Comparison of ENCODE assay signal across 18 cellular contexts in genomic region chr12:3837049-3837448, GRCh38. TPM values are rescaled to one million over a fixed set of nuclear protein-coding genes. Genes with fewer than 3 reads are reported as not detected.
A peak's percentile ranks its signal among the peaks of the same experiment; 100 is the strongest.
DNase-seq lines count a peak whose midpoint lies in the region; ATAC-seq, FAIRE-seq and TF ChIP-seq lines count a peak whose summit lies in the region.
"Had no signal": no experiment of that assay in that cellular context is flagged by ENCODE, and none has a peak within 500 bp of the region (broad histone marks: within the 10 kb centered on the region; RNA-seq: fewer than 3 reads in every experiment).

No MANE protein-coding gene starts in this region.

- H3K27me3 ChIP-seq in neural progenitor cell, result no peaks in the 10 kb centered on the region
- no peaks in the 10 kb centered on the region for H3K27me3 ChIP-seq in CD8-positive, alpha-beta T cell (ENCODE audit: insufficient read depth, low read length)
- H3K27me3 ChIP-seq in upper lobe of right lung, result no peaks in the 10 kb centered on the region
- H3K27me3 ChIP-seq: breast epithelium had no signal

- peak overlapping the region; percentile 43 for H3K27ac Mint-ChIP-seq in activated CD4-positive, alpha-beta T cell treated with anti-CD3 and anti-CD28 coated beads for 36 hours
- peak overlapping the region; percentile 51 for H3K27ac Mint-ChIP-seq in activated T-helper 17 cell treated with anti-CD3 and anti-CD28 coated beads, Interleukin-2, amount 50 U/mL, for 72 hours
- H3K27ac Mint-ChIP-seq in neural progenitor cell, result no peak overlapping the region
- H3K27ac Mint-ChIP-seq in CD8-positive, alpha-beta T cell, result no peak overlapping the region

- no peak for DNase-seq in activated CD4-positive, alpha-beta T cell treated with anti-CD3 and anti-CD28 coated beads for 36 hours
- no peak for DNase-seq in activated CD4-positive, alpha-beta T cell treated with anti-CD3 and anti-CD28 coated beads, Interleukin-2, amount 50 U/mL, for 1 hour
- DNase-seq in GM19239 (ENCODE audit: insufficient read length, low spot score) (no peak), neural progenitor cell (ENCODE audit: low spot score) (peak; percentile 29), upper lobe of right lung (no peak)
- no peak for DNase-seq in CD8-positive, alpha-beta T cell
- DNase-seq: activated CD4-positive, alpha-beta T cell treated with anti-CD3 and anti-CD28 coated beads, Interleukin-2, amount 50 U/mL, for 4 hours; COR-L47; effector CD4-positive, alpha-beta T cell; GDM1; HCEC 1CT; KBM-7; NCI-H1436; NCI-H524 treated with DMSO at 0.1 percent for 48 hours; stimulated activated naive CD4-positive, alpha-beta T cell treated with Interleukin-2 at 50 U/mL for 16 hours had no signal

- POLR2A ChIA-PET in activated CD4-positive, alpha-beta T cell treated with anti-CD3 and anti-CD28 coated beads for 36 hours (lab: Charles Lee), result no interaction called here
- POLR2A ChIA-PET in CD8-positive, alpha-beta T cell (lab: Charles Lee), result interaction anchor here (0.8 kb wide), 1 partner anchor 9 kb away, joined by 4 read pairs; no protein-coding TSS in a partner anchor

- H3K36me3 Mint-ChIP-seq in activated CD4-positive, alpha-beta T cell treated with anti-CD3 and anti-CD28 coated beads for 36 hours (ENCODE audit: low read depth), result peaks cover 39% of the 10 kb centered on the region
- H3K36me3 Mint-ChIP-seq in activated T-helper 17 cell treated with anti-CD3 and anti-CD28 coated beads, Interleukin-2, amount 50 U/mL, for 72 hours (ENCODE audit: low read depth), result peaks cover 22% of the 10 kb centered on the region
- peaks cover 22% of the 10 kb centered on the region for H3K36me3 Mint-ChIP-seq in neural progenitor cell
- peaks cover 36% of the 10 kb centered on the region for H3K36me3 Mint-ChIP-seq in CD8-positive, alpha-beta T cell

- H3K36me3 ChIP-seq in neural progenitor cell, result no peaks in the 10 kb centered on the region
- no peaks in the 10 kb centered on the region for H3K36me3 ChIP-seq in CD8-positive, alpha-beta T cell (ENCODE audit: insufficient read depth, low read length)
- H3K36me3 ChIP-seq in upper lobe of right lung, result no peaks in the 10 kb centered on the region
- H3K36me3 ChIP-seq: breast epithelium had no signal

- peak; percentile 83 for FAIRE-seq in GM19239 (lab: Jason Lieb, UNC)

- no peak overlapping the region for H3K4me3 ChIP-seq in neural progenitor cell
- H3K4me3 ChIP-seq in CD8-positive, alpha-beta T cell (ENCODE audit: low read depth, low read length), result no peak overlapping the region
- H3K4me3 ChIP-seq in upper lobe of right lung, result no peak overlapping the region
- H3K4me3 ChIP-seq: breast epithelium had no signal

- CTCF ChIA-PET in activated CD4-positive, alpha-beta T cell treated with anti-CD3 and anti-CD28 coated beads for 36 hours (lab: Charles Lee), result interaction anchor here (0.5 to 0.6 kb wide), 2 partner anchors 45 to 179 kb away, joined by 3 to 4 read pairs; no protein-coding TSS in a partner anchor
- CTCF ChIA-PET in CD8-positive, alpha-beta T cell (lab: Charles Lee), result no interaction called here

- H3K27ac ChIP-seq in neural progenitor cell (peak overlapping the region; percentile 41), upper lobe of right lung (no peak overlapping the region)
- H3K27ac ChIP-seq in CD8-positive, alpha-beta T cell (ENCODE audit: low read depth, low read length), result no peak overlapping the region
- H3K27ac ChIP-seq: breast epithelium had no signal

- H3K4me3 Mint-ChIP-seq in activated CD4-positive, alpha-beta T cell treated with anti-CD3 and anti-CD28 coated beads for 36 hours, result no peak overlapping the region
- H3K4me3 Mint-ChIP-seq in activated T-helper 17 cell treated with anti-CD3 and anti-CD28 coated beads, Interleukin-2, amount 50 U/mL, for 72 hours, result peak overlapping the region; percentile 74
- no peak overlapping the region for H3K4me3 Mint-ChIP-seq in neural progenitor cell
- H3K4me3 Mint-ChIP-seq in CD8-positive, alpha-beta T cell, result no peak overlapping the region

- no peak overlapping the region for H3K9ac ChIP-seq in neural progenitor cell

- peaks cover 3% of the 10 kb centered on the region for H3F3A ChIP-seq in neural progenitor cell (ENCODE audit: low read depth)

- H4K20me1 ChIP-seq in neural progenitor cell (ENCODE audit: low read depth), result no peaks in the 10 kb centered on the region

- TF ChIP-seq CTCF in neural progenitor cell (IDR thresholded peaks at IDR 0.05), result peak; percentile 25
- no peak for TF ChIP-seq CTCF in CD8-positive, alpha-beta T cell (IDR thresholded peaks at IDR 0.05)
- TF ChIP-seq CTCF in upper lobe of right lung (IDR thresholded peaks at IDR 0.05), result no peak

- intact Hi-C loops in activated CD4-positive, alpha-beta T cell treated with anti-CD3 and anti-CD28 coated beads for 36 hours (cut with DNase I, micrococcal nuclease), result no loop called here
- intact Hi-C loops in CD8-positive, alpha-beta T cell (cut with DNase I, micrococcal nuclease), result loop anchor here in 1 of 2 experiments (5.0 kb wide), 1 partner anchor 35 kb away; the partner anchor contains the start of gene PARP11
- intact Hi-C loops in upper lobe of right lung (cut with DNase I), result no loop called here

- no peak for ATAC-seq in activated CD4-positive, alpha-beta T cell treated with anti-CD3 and anti-CD28 coated beads for 36 hours
- ATAC-seq in activated T-helper 17 cell treated with anti-CD3 and anti-CD28 coated beads, Interleukin-2, amount 50 U/mL, for 72 hours (replicated peaks), result no peak
- no peak for ATAC-seq in CD8-positive, alpha-beta T cell
- ATAC-seq in upper lobe of right lung, result no peak
- no peak for ATAC-seq in HG03039 (IDR thresholded peaks at IDR 0.05; ENCODE audit: unreplicated experiment)

- H3K79me2 ChIP-seq in neural progenitor cell (ENCODE audit: low read depth), result peaks cover 28% of the 10 kb centered on the region

- no peaks in the 10 kb centered on the region for H3K9me3 Mint-ChIP-seq in activated CD4-positive, alpha-beta T cell treated with anti-CD3 and anti-CD28 coated beads for 36 hours (ENCODE audit: low read depth)
- H3K9me3 Mint-ChIP-seq in activated T-helper 17 cell treated with anti-CD3 and anti-CD28 coated beads, Interleukin-2, amount 50 U/mL, for 72 hours, result no peaks in the 10 kb centered on the region
- H3K9me3 Mint-ChIP-seq in neural progenitor cell, result peaks cover 16% of the 10 kb centered on the region
- H3K9me3 Mint-ChIP-seq in CD8-positive, alpha-beta T cell, result no peaks in the 10 kb centered on the region

- H3K9me3 ChIP-seq in neural progenitor cell (ENCODE audit: low read depth), result no peaks in the 10 kb centered on the region
- no peaks in the 10 kb centered on the region for H3K9me3 ChIP-seq in CD8-positive, alpha-beta T cell (ENCODE audit: low read length)
- no peaks in the 10 kb centered on the region for H3K9me3 ChIP-seq in upper lobe of right lung
- H3K9me3 ChIP-seq: breast epithelium had no signal

- H2AFZ ChIP-seq in neural progenitor cell (replicated peaks), result no peak overlapping the region

- no peaks in the 10 kb centered on the region for H3K27me3 Mint-ChIP-seq in activated CD4-positive, alpha-beta T cell treated with anti-CD3 and anti-CD28 coated beads for 36 hours
- H3K27me3 Mint-ChIP-seq in activated T-helper 17 cell treated with anti-CD3 and anti-CD28 coated beads, Interleukin-2, amount 50 U/mL, for 72 hours, result no peaks in the 10 kb centered on the region
- H3K27me3 Mint-ChIP-seq in neural progenitor cell (ENCODE audit: insufficient read depth, low read depth), result no peaks in the 10 kb centered on the region
- no peaks in the 10 kb centered on the region for H3K27me3 Mint-ChIP-seq in CD8-positive, alpha-beta T cell (ENCODE audit: low read depth)

- H3K4me2 ChIP-seq in neural progenitor cell, result no peak overlapping the region

- peaks cover 12% of the 10 kb centered on the region for H3K4me1 ChIP-seq in neural progenitor cell
- no peaks in the 10 kb centered on the region for H3K4me1 ChIP-seq in CD8-positive, alpha-beta T cell (ENCODE audit: insufficient read depth, low read length)
- no peaks in the 10 kb centered on the region for H3K4me1 ChIP-seq in upper lobe of right lung
- H3K4me1 ChIP-seq: breast epithelium had no signal

- peaks cover 54% of the 10 kb centered on the region for H3K4me1 Mint-ChIP-seq in activated CD4-positive, alpha-beta T cell treated with anti-CD3 and anti-CD28 coated beads for 36 hours
- peaks cover 32% of the 10 kb centered on the region for H3K4me1 Mint-ChIP-seq in activated T-helper 17 cell treated with anti-CD3 and anti-CD28 coated beads, Interleukin-2, amount 50 U/mL, for 72 hours
- no peaks in the 10 kb centered on the region for H3K4me1 Mint-ChIP-seq in neural progenitor cell
- H3K4me1 Mint-ChIP-seq in CD8-positive, alpha-beta T cell (ENCODE audit: low read depth), result peaks cover 61% of the 10 kb centered on the region

RNA-seq across cellular contexts. Expression of gene PARP11, which starts 36.1 kb away (rescaled TPM):
- total RNA-seq in activated CD4-positive, alpha-beta T cell treated with anti-CD3 and anti-CD28 coated beads for 36 hours, result 10 to 100 TPM; 20.9 to 23.0 TPM
- 10 to 100 TPM; 17.4 to 18.6 TPM for total RNA-seq in activated T-helper 17 cell treated with anti-CD3 and anti-CD28 coated beads, Interleukin-2, amount 50 U/mL, for 72 hours
- total RNA-seq in neural progenitor cell (ENCODE audit: low replicate concordance), result 11.1 and 12.2 TPM in 2 replicates
- total RNA-seq in CD8-positive, alpha-beta T cell, result 10 to 100 TPM; 11.5 to 11.8 TPM
- total RNA-seq in upper lobe of right lung, result 14.5 TPM

Comparison
In these comparisons a context has a peak if more than half of its experiments do, and no peak if none do; other contexts are left out.
1. H3K27ac Mint-ChIP-seq: peak in activated CD4-positive, alpha-beta T cell treated with anti-CD3 and anti-CD28 coated beads for 36 hours (single experiment) and activated T-helper 17 cell treated with anti-CD3 and anti-CD28 coated beads, Interleukin-2, amount 50 U/mL, for 72 hours (single experiment); none in neural progenitor cell (single experiment) and CD8-positive, alpha-beta T cell (single experiment).